8 cellular contexts compared by ENCODE assay signal in genomic region chr4:82561745-82562552, GRCh38. TPM values are rescaled to one million over a fixed set of nuclear protein-coding genes. Genes with fewer than 3 reads are reported as not detected.
A peak's percentile ranks its signal among the peaks of the same experiment; 100 is the strongest.
DNase-seq lines count a peak whose midpoint lies in the region; ATAC-seq and TF ChIP-seq lines count a peak whose summit lies in the region.

TSS of gene TMEM150C (minus strand) at chr4:82561988. CDS start at chr4:82504657, 57,331 bp downstream.

- H3K36me3 ChIP-seq in ovary = no peaks in the 10 kb centered on the region

- DNase-seq in COLO829 (ENCODE audit: low spot score) = peak; percentile 42
- peak; percentile 26 for DNase-seq in HT1080 (ENCODE audit: low read depth)
- DNase-seq in activated T-cell treated with anti-CD3 and anti-CD28 coated beads, Interleukin-2, amount 50 U/mL, for 4 hours = no peak
- peak; percentile 59 for DNase-seq in Right ventricle myocardium superior
- DNase-seq in ovary = peak; percentile 37 to 58 (median 53)
- DNase-seq in effector CD4-positive, alpha-beta T cell = no peak

- peak within 1 kb of the TSS; percentile 77 for H3K4me3 Mint-ChIP-seq in activated T-cell treated with anti-CD3 and anti-CD28 coated beads, Interleukin-2, amount 50 U/mL, for 4 hours

- no peaks in the 10 kb centered on the region for H3K27me3 ChIP-seq in ovary

- H3K27ac ChIP-seq in ovary = peak within 1 kb of the TSS; percentile 33 to 90

- no peaks in the 10 kb centered on the region for H3K9me3 Mint-ChIP-seq in activated T-cell treated with anti-CD3 and anti-CD28 coated beads, Interleukin-2, amount 50 U/mL, for 4 hours

- no peak for TF ChIP-seq EP300 in ovary (IDR thresholded peaks at IDR 0.05)

- peaks cover 2% of the 10 kb centered on the region for H3K36me3 Mint-ChIP-seq in activated T-cell treated with anti-CD3 and anti-CD28 coated beads, Interleukin-2, amount 50 U/mL, for 4 hours (ENCODE audit: insufficient read depth)

- H3K9me3 ChIP-seq in ovary = no peaks in the 10 kb centered on the region

- peaks cover 64% of the 10 kb centered on the region for H3K27me3 Mint-ChIP-seq in activated T-cell treated with anti-CD3 and anti-CD28 coated beads, Interleukin-2, amount 50 U/mL, for 4 hours (ENCODE audit: low read depth)

- intact Hi-C loops in Right ventricle myocardium superior (cut with DNase I) (no loop called here), ovary (cut with DNase I) (loop anchor here in 1 of 4 donors (10.0 kb wide), 1 partner anchor 233 kb away; the partner anchor contains the start of gene SCD5)

- peaks cover 9% of the 10 kb centered on the region for H3K4me1 Mint-ChIP-seq in activated T-cell treated with anti-CD3 and anti-CD28 coated beads, Interleukin-2, amount 50 U/mL, for 4 hours (ENCODE audit: low read depth)

- peak in 2 of 3 donors; percentile 15 to 20 for TF ChIP-seq CTCF in ovary (IDR thresholded peaks at IDR 0.05)

- no peak for TF ChIP-seq POLR2A in ovary (IDR thresholded peaks at IDR 0.05)

- peak; percentile 64 to 65 for ATAC-seq in activated T-cell treated with anti-CD3 and anti-CD28 coated beads, Interleukin-2, amount 50 U/mL, for 4 hours
- ATAC-seq in Right ventricle myocardium superior (ENCODE audit: poor library complexity) (peak; percentile 89), HG03039 (IDR thresholded peaks at IDR 0.05; ENCODE audit: unreplicated experiment) (no peak), GM21825 (IDR thresholded peaks at IDR 0.05; ENCODE audit: unreplicated experiment) (no peak)

- peak within 1 kb of the TSS; percentile 43 for H3K4me3 ChIP-seq in ovary

- 1 to 6% (median 4%) methylated on average over 23 to 67 of the region's 67 CpGs for WGBS in ovary, 3 donors

- H3K4me1 ChIP-seq in ovary (ENCODE audit: insufficient read depth) = peaks cover 5% of the 10 kb centered on the region

RNA-seq across cellular contexts. Expression of gene TMEM150C, which starts in this region (rescaled TPM):
- 1.9 TPM in 2 replicates for total RNA-seq in HT1080 (2014; rRNA removed; shearing (Covaris generic))
- polyA plus RNA-seq in HT1080 (2015; cell fraction: cytosol; rRNA removed) = 1.6 and 2.1 TPM in 2 replicates
- polyA plus RNA-seq in HT1080 (2015; cell fraction: nucleus; rRNA removed) = 0.57 and 2.7 TPM in 2 replicates
- total RNA-seq in activated T-cell treated with anti-CD3 and anti-CD28 coated beads, Interleukin-2, amount 50 U/mL, for 4 hours = under 1 TPM in 2 of 3 donors, not detected in 1; 0.13 to 0.24 TPM
- total RNA-seq in Right ventricle myocardium superior (19.4 TPM), ovary (10 to 100 TPM; 13.5 to 48.8 (median 31.4) TPM)
- 10 to 100 TPM; 30.4 to 39.8 TPM for polyA plus RNA-seq in ovary

Comparison
In these comparisons a context has a peak if more than half of its experiments do, and no peak if none do; other contexts are left out.
1. Peak in ATAC-seq in activated T-cell treated with anti-CD3 and anti-CD28 coated beads, Interleukin-2, amount 50 U/mL, for 4 hours; RNA of the gene not detected or under 1 TPM.
2. DNase-seq: peak in COLO829 (single experiment), HT1080 (single experiment), Right ventricle myocardium superior (single experiment) and ovary (5 of 5); none in activated T-cell treated with anti-CD3 and anti-CD28 coated beads, Interleukin-2, amount 50 U/mL, for 4 hours (single experiment) and effector CD4-positive, alpha-beta T cell (single experiment).